ENCODE assay signal across 1 cellular context in the genomic region with DNA sequence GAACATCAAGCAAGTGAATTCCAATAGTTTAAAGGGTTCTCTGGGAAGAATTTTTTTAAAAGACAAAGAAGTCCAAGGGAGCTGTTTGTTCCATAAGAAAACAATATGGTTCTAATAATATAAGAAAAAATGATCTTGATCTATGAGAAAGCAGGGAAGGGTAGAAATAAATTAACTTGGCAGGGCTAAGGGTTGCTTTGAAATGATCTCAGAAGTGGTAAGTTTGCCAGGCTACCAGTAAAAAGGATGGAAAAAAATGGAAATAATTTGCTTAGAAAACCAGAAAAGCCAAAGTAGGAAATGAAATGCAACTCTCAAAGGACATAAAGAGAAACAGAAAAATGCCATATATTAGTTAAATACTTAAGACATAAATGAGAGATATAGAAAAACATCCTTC.
TF ChIP-seq lines count a peak whose summit lies in the region.

No MANE protein-coding gene starts in this region.

TF ChIP-seq in SK-N-SH treated with all-trans-retinoic acid at 6 μM for 48 hours, 23 proteins besides CTCF, POLR2A, EP300 and RAD21:
- TF ChIP-seq, protein P1, sequence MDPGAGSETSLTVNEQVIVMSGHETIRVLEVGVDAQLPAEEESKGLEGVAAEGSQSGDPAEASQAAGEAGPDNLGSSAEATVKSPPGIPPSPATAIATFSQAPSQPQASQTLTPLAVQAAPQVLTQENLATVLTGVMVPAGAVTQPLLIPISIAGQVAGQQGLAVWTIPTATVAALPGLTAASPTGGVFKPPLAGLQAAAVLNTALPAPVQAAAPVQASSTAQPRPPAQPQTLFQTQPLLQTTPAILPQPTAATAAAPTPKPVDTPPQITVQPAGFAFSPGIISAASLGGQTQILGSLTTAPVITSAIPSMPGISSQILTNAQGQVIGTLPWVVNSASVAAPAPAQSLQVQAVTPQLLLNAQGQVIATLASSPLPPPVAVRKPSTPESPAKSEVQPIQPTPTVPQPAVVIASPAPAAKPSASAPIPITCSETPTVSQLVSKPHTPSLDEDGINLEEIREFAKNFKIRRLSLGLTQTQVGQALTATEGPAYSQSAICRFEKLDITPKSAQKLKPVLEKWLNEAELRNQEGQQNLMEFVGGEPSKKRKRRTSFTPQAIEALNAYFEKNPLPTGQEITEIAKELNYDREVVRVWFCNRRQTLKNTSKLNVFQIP (CRISPR knock-in tag; IDR thresholded peaks at IDR 0.05; ENCODE audit: borderline replicate concordance, low read depth): no peak
- TF ChIP-seq ZC3H10 (CRISPR knock-in tag; IDR thresholded peaks at IDR 0.05): no peak
- TF ChIP-seq ZFP30 (CRISPR knock-in tag; IDR thresholded peaks at IDR 0.05): no peak
- TF ChIP-seq CSDC2 (CRISPR knock-in tag; IDR thresholded peaks at IDR 0.05): no peak
- TF ChIP-seq TOX (CRISPR knock-in tag; IDR thresholded peaks at IDR 0.05; ENCODE audit: borderline replicate concordance): no peak
- TF ChIP-seq BACH2 (CRISPR knock-in tag; IDR thresholded peaks at IDR 0.05; ENCODE audit: borderline replicate concordance): no peak
- TF ChIP-seq, protein P2, sequence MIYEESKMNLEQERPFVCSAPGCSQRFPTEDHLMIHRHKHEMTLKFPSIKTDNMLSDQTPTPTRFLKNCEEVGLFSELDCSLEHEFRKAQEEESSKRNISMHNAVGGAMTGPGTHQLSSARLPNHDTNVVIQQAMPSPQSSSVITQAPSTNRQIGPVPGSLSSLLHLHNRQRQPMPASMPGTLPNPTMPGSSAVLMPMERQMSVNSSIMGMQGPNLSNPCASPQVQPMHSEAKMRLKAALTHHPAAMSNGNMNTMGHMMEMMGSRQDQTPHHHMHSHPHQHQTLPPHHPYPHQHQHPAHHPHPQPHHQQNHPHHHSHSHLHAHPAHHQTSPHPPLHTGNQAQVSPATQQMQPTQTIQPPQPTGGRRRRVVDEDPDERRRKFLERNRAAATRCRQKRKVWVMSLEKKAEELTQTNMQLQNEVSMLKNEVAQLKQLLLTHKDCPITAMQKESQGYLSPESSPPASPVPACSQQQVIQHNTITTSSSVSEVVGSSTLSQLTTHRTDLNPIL (CRISPR knock-in tag; IDR thresholded peaks at IDR 0.05; ENCODE audit: low read depth): no peak
- no peak for TF ChIP-seq ISL1 (CRISPR knock-in tag; IDR thresholded peaks at IDR 0.05)
- no peak for TF ChIP-seq ZFP3 (CRISPR knock-in tag; IDR thresholded peaks at IDR 0.05)
- TF ChIP-seq ZNF565 (CRISPR knock-in tag; conservative IDR thresholded peaks at IDR 0.05; ENCODE audit: low read depth): no peak
- TF ChIP-seq PPARA (CRISPR knock-in tag; IDR thresholded peaks at IDR 0.05; ENCODE audit: borderline replicate concordance): no peak
- TF ChIP-seq GLIS3 (CRISPR knock-in tag; IDR thresholded peaks at IDR 0.05): no peak
- TF ChIP-seq ZNF8 (CRISPR knock-in tag; IDR thresholded peaks at IDR 0.05): no peak
